17 cellular contexts compared by ENCODE assay signal in genomic region chr5:5342784-5343183, GRCh38.
DNase-seq lines count a peak whose midpoint lies in the region; ATAC-seq and TF ChIP-seq lines count a peak whose summit lies in the region.
"Had no signal": no experiment of that assay in that cellular context is flagged by ENCODE, and none has a peak within 500 bp of the region (broad histone marks: within the 10 kb centered on the region; RNA-seq: fewer than 3 reads in every experiment).

No MANE protein-coding gene starts in this region.

- intact Hi-C loops in lower leg skin (cut with DNase I; ENCODE audit: low total_unique reads): no loop called here

- TF ChIP-seq POLR2A in lower leg skin (IDR thresholded peaks at IDR 0.05): no peak

- H3K27ac ChIP-seq in osteoblast (ENCODE audit: low read depth, low read length): peak overlapping the region; percentile 59
- H3K27ac ChIP-seq: tibial artery had no signal

- no peaks in the 10 kb centered on the region for H3K27me3 ChIP-seq in osteoblast (ENCODE audit: insufficient read depth, low read length)
- H3K27me3 ChIP-seq: tibial artery had no signal

- no peak for TF ChIP-seq CTCF in osteoblast (IDR thresholded peaks at IDR 0.05; ENCODE audit: extremely low read depth, low read depth, low read length)
- no peak for TF ChIP-seq CTCF in lower leg skin (IDR thresholded peaks at IDR 0.05)

- no peaks in the 10 kb centered on the region for H3K79me2 ChIP-seq in osteoblast (ENCODE audit: insufficient read depth, low read length)

- H3K4me2 ChIP-seq in osteoblast (ENCODE audit: insufficient read depth, low read length): no peak overlapping the region

- no peaks in the 10 kb centered on the region for H4K20me1 ChIP-seq in osteoblast (ENCODE audit: insufficient read depth, low read length)

- no peaks in the 10 kb centered on the region for H3K36me3 ChIP-seq in osteoblast (ENCODE audit: insufficient read depth, low read length)
- H3K36me3 ChIP-seq: tibial artery had no signal

- H2AFZ ChIP-seq in osteoblast (ENCODE audit: low read length): no peak overlapping the region

- H3K9me3 ChIP-seq in osteoblast (ENCODE audit: low read depth, low read length): no peaks in the 10 kb centered on the region
- H3K9me3 ChIP-seq: tibial artery had no signal

- ATAC-seq in esophagus mucosa: peak; percentile 75
- ATAC-seq in GM19324 (IDR thresholded peaks at IDR 0.05; ENCODE audit: low FRiP score, unreplicated experiment): no peak
- ATAC-seq: left lobe of liver; stimulated activated effector memory CD8-positive, alpha-beta T cell treated with anti-CD3 and anti-CD28 coated beads, Interleukin-12 subunit alpha, Interleukin-12 subunit beta, amount 100 ng/mL, for 72 hours had no signal

- peak; percentile 78 for DNase-seq in ELR (ENCODE audit: low read depth)
- peak; percentile 71 for DNase-seq in RPMI7951 (ENCODE audit: low read depth)
- DNase-seq in osteoblast (ENCODE audit: insufficient read length, low spot score, missing footprints): peak; percentile 79
- no peak for DNase-seq in lower leg skin (ENCODE audit: low spot score in 2 of 2)
- DNase-seq in CD1c-positive myeloid dendritic cell (ENCODE audit: extremely low spot score): no peak
- DNase-seq: activated CD4-positive, alpha-beta T cell treated with anti-CD3 and anti-CD28 coated beads for 4 hours; activated naive CD4-positive, alpha-beta T cell treated with anti-CD3 and anti-CD28 coated beads, Interleukin-2, amount 10 ng/mL, durations not matched to agents 7 days and 5 days; CD4-positive, CD25-positive, alpha-beta regulatory T cell; DMS79; effector CD4-positive, alpha-beta T cell; posterior cingulate gyrus; T-helper 9 cell; tibial artery had no signal

- H3K4me3 ChIP-seq in osteoblast (ENCODE audit: insufficient read depth, low read length) (no peak overlapping the region), lower leg skin (ENCODE audit: low read depth, poor library complexity, severe bottlenecking) (no peak overlapping the region)
- H3K4me3 ChIP-seq: tibial artery had no signal

- H3K4me1 ChIP-seq in osteoblast (ENCODE audit: insufficient read depth, low read length): peaks cover 28% of the 10 kb centered on the region

Comparison
In these comparisons a context has a peak if more than half of its experiments do, and no peak if none do; other contexts are left out.
1. DNase-seq: peak in ELR (single experiment), RPMI7951 (single experiment) and osteoblast (single experiment); none in lower leg skin (0 of 2) and CD1c-positive myeloid dendritic cell (single experiment).